8 cellular contexts compared by ENCODE assay signal in genomic region chr6:40912158-40912946, GRCh38.
DNase-seq lines count a peak whose midpoint lies in the region; ATAC-seq, FAIRE-seq and TF ChIP-seq lines count a peak whose summit lies in the region.

No MANE protein-coding gene starts in this region.

- no peaks in the 10 kb centered on the region for H3F3A ChIP-seq in DOHH2 (ENCODE audit: control insufficient read depth, insufficient read depth)

- H3K4me2 ChIP-seq in DOHH2 (ENCODE audit: low read length) (no peak overlapping the region), K562 (ENCODE audit: insufficient read depth, low read length) (no peak overlapping the region)

- BruUV-seq in K562 (replicated peaks; lab: Mats Ljungman, UMichigan) = no TSS peak

- CTCF ChIA-PET in K562 (lab: Yijun Ruan, JAX; ENCODE audit: low intra/inter-chr PET ratio) = interaction anchor here (0.6 to 1.3 kb wide), 4 partner anchors 10 to 268 kb away, joined by 3 to 4 read pairs (median 3); no protein-coding TSS in a partner anchor

- TF ChIP-seq EP300 in K562 (IDR thresholded peaks at IDR 0.05; ENCODE audit: low read length) (no peak), transverse colon (IDR thresholded peaks at IDR 0.05; ENCODE audit: low read depth) (no peak)

- no peaks in the 10 kb centered on the region for H3K9me2 ChIP-seq in DOHH2 (replicated peaks; ENCODE audit: control insufficient read depth, low read length)

- H3K9me3 ChIP-seq in DOHH2 (ENCODE audit: control insufficient read depth, insufficient read depth, low read length) (no peaks in the 10 kb centered on the region), K562 (replicated peaks; ENCODE audit: control insufficient read depth, insufficient read depth, low read depth, low read length) (no peaks in the 10 kb centered on the region), transverse colon (no peaks in the 10 kb centered on the region)

- DNase-seq in NCI-H69 (lab: John Stamatoyannopoulos, UW) (peak; percentile 98), K562 (ENCODE audit: extremely low read depth in 1 of 4, low spot score in 3 of 4) (peak; percentile 67 to 72 (median 70)), kidney tubule cell (ENCODE audit: low spot score) (peak; percentile 73), transverse colon (peak; percentile 61), dedifferentiated amniotic fluid mesenchymal stem cell (ENCODE audit: extremely low spot score) (no peak)

- H3K9ac ChIP-seq in K562 (ENCODE audit: insufficient read depth in 1 of 2, low read depth in 2 of 2, low read length in 2 of 2) = no peak overlapping the region

- in situ Hi-C loops in K562 (cut with MboI) (no loop called here), transverse colon (cut with MboI; ENCODE audit: low pct_ligation_motif_present in 1 of 4, low pct_unique_long_range_greater_than_20kb in 1 of 4, low sequenced_read_pairs in 3 of 4) (no loop called here)

- POLR2A ChIA-PET in K562 (lab: Yijun Ruan, JAX) = interaction anchor here (0.8 to 0.9 kb wide), 2 partner anchors 8 to 140 kb away, joined by 3 to 4 read pairs; partner anchors contain the start of gene APOBEC2

- TF ChIP-seq CTCF in DOHH2 (IDR thresholded peaks at IDR 0.05; ENCODE audit: low read depth, low read length, poor library complexity, severe bottlenecking) (peak; percentile 52), K562 (IDR thresholded peaks at IDR 0.05 in 2 of 3, conservative IDR thresholded peaks at IDR 0.05 in 1 of 3; ENCODE audit: insufficient read depth in 2 of 3, low read depth in 1 of 3, low read length in 3 of 3) (peak; percentile 80 to 87 (median 84)), transverse colon (IDR thresholded peaks at IDR 0.05) (peak; percentile 23 to 64 (median 45))

- H3K27ac ChIP-seq in DOHH2 (ENCODE audit: low read depth, low read length) = no peak overlapping the region
- H3K27ac ChIP-seq in K562 (ENCODE audit: extremely low read depth, low read depth, low read length) = no peak overlapping the region
- peak overlapping the region in 3 of 4 donors; percentile 9 to 36 (median 17) for H3K27ac ChIP-seq in transverse colon

- peak; percentile 77 to 82 for TF ChIP-seq RAD21 in K562 (CRISPR knock-in tag; conservative IDR thresholded peaks at IDR 0.05 in 1 of 2, IDR thresholded peaks at IDR 0.05 in 1 of 2)

- H3K27me3 ChIP-seq in DOHH2 (ENCODE audit: control insufficient read depth, low read length) = peaks cover 16% of the 10 kb centered on the region; the same call in 1 of the 2 replicates
- H3K27me3 ChIP-seq in K562 (ENCODE audit: control insufficient read depth in 2 of 2, insufficient read depth in 2 of 2, low read length in 2 of 2) = peaks cover 2% of the 10 kb centered on the region in 2 experiments; a peak in 3 of 5 replicates
- H3K27me3 ChIP-seq in transverse colon = no peaks in the 10 kb centered on the region

- FAIRE-seq in K562 (lab: Jason Lieb, UNC) = peak; percentile 83

- H3K36me3 ChIP-seq in DOHH2 (ENCODE audit: control insufficient read depth, low read length) (no peaks in the 10 kb centered on the region), K562 (ENCODE audit: control insufficient read depth, insufficient read depth, low read length) (no peaks in the 10 kb centered on the region), transverse colon (no peaks in the 10 kb centered on the region)

- H2AFZ ChIP-seq in K562 (ENCODE audit: low read depth, low read length) = no peak overlapping the region

- TF ChIP-seq POLR2A in K562 (conservative IDR thresholded peaks at IDR 0.05) = no peak
- TF ChIP-seq POLR2A in transverse colon (IDR thresholded peaks at IDR 0.05) = no peak

- H4K20me1 ChIP-seq in DOHH2 (ENCODE audit: control insufficient read depth, insufficient read depth, low read depth, low read length) (no peaks in the 10 kb centered on the region), K562 (replicated peaks; ENCODE audit: control insufficient read depth, insufficient read depth, low read length) (no peaks in the 10 kb centered on the region)

- H3K4me3 ChIP-seq in DOHH2 (ENCODE audit: low read length) = no peak overlapping the region
- no peak overlapping the region for H3K4me3 ChIP-seq in K562
- H3K4me3 ChIP-seq in transverse colon = no peak overlapping the region

- H3K79me2 ChIP-seq in DOHH2 (ENCODE audit: control insufficient read depth, low read length) (no peaks in the 10 kb centered on the region), K562 (ENCODE audit: control insufficient read depth, insufficient read depth, low read length) (no peaks in the 10 kb centered on the region)

- intact Hi-C loops in K562 (cut with micrococcal nuclease) = no loop called here
- intact Hi-C loops in transverse colon (cut with DNase I; ENCODE audit: low total_unique reads) = no loop called here

- H3K4me1 ChIP-seq in DOHH2 (ENCODE audit: control insufficient read depth, low read length) (no peaks in the 10 kb centered on the region), K562 (replicated peaks in 1 of 2; ENCODE audit: control insufficient read depth in 2 of 2, insufficient read depth in 2 of 2, low read length in 2 of 2) (no peaks in the 10 kb centered on the region), transverse colon (peaks cover 0 to 6% (median 1%) of the 10 kb centered on the region in 4 donors)

- H3K9me1 ChIP-seq in K562 (ENCODE audit: control insufficient read depth, insufficient read depth, low read length) = no peaks in the 10 kb centered on the region

- 0% methylated on average over 9 of the region's 9 CpGs for WGBS in K562 (ENCODE audit: insufficient coverage, low coverage, missing lambda C conversion rate)
- 40 to 54% methylated on average over 1 to 9 of the region's 9 CpGs for WGBS in transverse colon (ENCODE audit: low coverage in 1 of 2), 2 donors

- peak; percentile 83 for ATAC-seq in GM19463 (IDR thresholded peaks at IDR 0.05; ENCODE audit: unreplicated experiment)
- peak; percentile 96 for ATAC-seq in HG03521 (IDR thresholded peaks at IDR 0.05; ENCODE audit: unreplicated experiment)
- ATAC-seq in K562 = peak; percentile 100

TF ChIP-seq in K562, 482 proteins besides CTCF, POLR2A, EP300 and RAD21 (continues in another document):
- peak; percentile 32; the same call in 1 of the 2 replicates for TF ChIP-seq ETV1 (tag; conservative IDR thresholded peaks at IDR 0.05; ENCODE audit: low read depth)
- TF ChIP-seq BDP1 (IDR thresholded peaks at IDR 0.05; ENCODE audit: insufficient read depth, insufficient read length) = no peak
- TF ChIP-seq CBFA2T3 (IDR thresholded peaks at IDR 0.05) = peak; percentile 33
- no peak for TF ChIP-seq ARID1B (IDR thresholded peaks at IDR 0.05)
- TF ChIP-seq CHD4 (IDR thresholded peaks at IDR 0.05; ENCODE audit: insufficient read depth, insufficient replicate concordance, low read depth, low read length, poor library complexity, severe bottlenecking) = no peak
- TF ChIP-seq PRDM10 (IDR thresholded peaks at IDR 0.05; ENCODE audit: partially characterized antibody) = no peak
- TF ChIP-seq ELF1 (tag; IDR thresholded peaks at IDR 0.05) = peak; percentile 85
- TF ChIP-seq KDM2B (CRISPR knock-in tag; IDR thresholded peaks at IDR 0.05) = no peak
- no peak for TF ChIP-seq FOS (IDR thresholded peaks at IDR 0.05; ENCODE audit: extremely low read depth, insufficient read length)
- peak; percentile 77 for TF ChIP-seq PHF21A (IDR thresholded peaks at IDR 0.05; ENCODE audit: borderline replicate concordance, low read depth)
- peak; percentile 73 for TF ChIP-seq DEAF1 (CRISPR knock-in tag; IDR thresholded peaks at IDR 0.05)
- no peak for TF ChIP-seq ZNF146 (CRISPR knock-in tag; IDR thresholded peaks at IDR 0.05; ENCODE audit: unreplicated experiment)
- TF ChIP-seq KLF16 (IDR thresholded peaks at IDR 0.05) = 0 out of 2 replicates have a peak, but pooled peaks have one; percentile 48
- no peak for TF ChIP-seq POLR3G (IDR thresholded peaks at IDR 0.05; ENCODE audit: extremely low read depth, insufficient read length, insufficient replicate concordance)
- TF ChIP-seq MEIS2 (IDR thresholded peaks at IDR 0.05; ENCODE audit: partially characterized antibody) = peak; percentile 34

Comparison
In these comparisons a context has a peak if more than half of its experiments do, and no peak if none do; other contexts are left out.
1. H3K27ac ChIP-seq: peak in transverse colon (3 of 4); none in DOHH2 (single experiment) and K562 (single experiment).
2. Peak in every context shown above with its lines, with median percentiles within 50 percentile points of each other: CTCF ChIP-seq and ATAC-seq.